In genomic region chr15:72117448-72117697, GRCh38 we compare ENCODE assay signal across 1 cellular context.
A peak's percentile ranks its signal among the peaks of the same experiment; 100 is the strongest.
TF ChIP-seq lines count a peak whose summit lies in the region.

No MANE protein-coding gene starts in this region.

TF ChIP-seq in HepG2, 621 proteins besides CTCF, POLR2A, EP300 and RAD21 (continued from another document and continues in another):
- TF ChIP-seq MEF2D (CRISPR knock-in tag; IDR thresholded peaks at IDR 0.05) (no peak), ZNF281 (CRISPR knock-in tag; IDR thresholded peaks at IDR 0.05; ENCODE audit: borderline replicate concordance) (no peak), ZUFSP (CRISPR knock-in tag; IDR thresholded peaks at IDR 0.05; ENCODE audit: borderline replicate concordance) (no peak), ZBTB2 (CRISPR knock-in tag; IDR thresholded peaks at IDR 0.05; ENCODE audit: low read depth) (no peak), KLF16 (CRISPR knock-in tag; IDR thresholded peaks at IDR 0.05) (no peak), FUBP1 (CRISPR knock-in tag; IDR thresholded peaks at IDR 0.05; ENCODE audit: borderline replicate concordance) (no peak), PHF5A (CRISPR knock-in tag; IDR thresholded peaks at IDR 0.05; ENCODE audit: low read depth, unreplicated experiment) (no peak), NR2F1 (CRISPR knock-in tag; IDR thresholded peaks at IDR 0.05) (no peak), RERE (CRISPR knock-in tag; IDR thresholded peaks at IDR 0.05; ENCODE audit: low read depth) (0 out of 2 replicates have a peak, but pooled peaks have one; percentile 9), STAT5B (CRISPR knock-in tag; IDR thresholded peaks at IDR 0.05) (no peak), THAP8 (CRISPR knock-in tag; IDR thresholded peaks at IDR 0.05; ENCODE audit: borderline replicate concordance) (0 out of 2 replicates have a peak, but pooled peaks have one; percentile 56), ZNF891 (CRISPR knock-in tag; IDR thresholded peaks at IDR 0.05) (no peak), SALL1 (CRISPR knock-in tag; IDR thresholded peaks at IDR 0.05) (no peak), NFATC3 (CRISPR knock-in tag; IDR thresholded peaks at IDR 0.05) (no peak), CEBPB (IDR thresholded peaks at IDR 0.05; ENCODE audit: borderline replicate concordance, low read depth, low read length) (no peak), MYPOP (CRISPR knock-in tag; IDR thresholded peaks at IDR 0.05) (peak; percentile 40; the same call in 1 of the 2 replicates), ZNF10 (CRISPR knock-in tag; IDR thresholded peaks at IDR 0.05; ENCODE audit: borderline replicate concordance, low read depth) (no peak), ZFP36L1 (CRISPR knock-in tag; IDR thresholded peaks at IDR 0.05) (no peak), KLF15 (CRISPR knock-in tag; IDR thresholded peaks at IDR 0.05; ENCODE audit: borderline replicate concordance) (peak; percentile 67; the same call in 1 of the 2 replicates), PRPF4 (IDR thresholded peaks at IDR 0.05; ENCODE audit: low read depth, low read length, poor library complexity, severe bottlenecking) (no peak), ZNF260 (CRISPR knock-in tag; IDR thresholded peaks at IDR 0.05; ENCODE audit: borderline replicate concordance, low read depth) (no peak), CSRNP2 (CRISPR knock-in tag; conservative IDR thresholded peaks at IDR 0.05; ENCODE audit: low read depth) (no peak), ATF4 (CRISPR knock-in tag; IDR thresholded peaks at IDR 0.05) (no peak), SRSF9 (IDR thresholded peaks at IDR 0.05; ENCODE audit: borderline replicate concordance, insufficient read depth, low read depth, low read length, poor library complexity, severe bottlenecking) (no peak), ZBTB14 (CRISPR knock-in tag; IDR thresholded peaks at IDR 0.05) (no peak), ZNF790 (CRISPR knock-in tag; IDR thresholded peaks at IDR 0.05; ENCODE audit: borderline replicate concordance) (no peak), ERF (CRISPR knock-in tag; IDR thresholded peaks at IDR 0.05) (peak; percentile 10; the same call in 1 of the 2 replicates), PHF8 (CRISPR knock-in tag; IDR thresholded peaks at IDR 0.05) (no peak; the same call in 1 of the 2 replicates), RORA (CRISPR knock-in tag; IDR thresholded peaks at IDR 0.05) (no peak), ZNF788 (CRISPR knock-in tag; IDR thresholded peaks at IDR 0.05; ENCODE audit: borderline replicate concordance) (no peak), KMT2A (CRISPR knock-in tag; IDR thresholded peaks at IDR 0.05) (no peak), MAX (IDR thresholded peaks at IDR 0.05) (no peak), IKZF5 (CRISPR knock-in tag; IDR thresholded peaks at IDR 0.05) (no peak; the same call in 1 of the 2 replicates)
